ENCODE assay signal across 2 cellular contexts in genomic region chr4:125368684-125369083, GRCh38.
TF ChIP-seq lines count a peak whose summit lies in the region.

No MANE protein-coding gene starts in this region.

TF ChIP-seq in liver, 16 proteins besides CTCF, POLR2A, EP300 and RAD21 (continued from another document):
- no peak for TF ChIP-seq TAF1 (conservative IDR thresholded peaks at IDR 0.05)
- TF ChIP-seq RXRA (IDR thresholded peaks at IDR 0.05), result no peak
- TF ChIP-seq FOXA1 (IDR thresholded peaks at IDR 0.05), result no peak
- no peak for TF ChIP-seq ATF3 (IDR thresholded peaks at IDR 0.05)
- TF ChIP-seq MAX (IDR thresholded peaks at IDR 0.05), result no peak
- no peak for TF ChIP-seq GABPA (IDR thresholded peaks at IDR 0.05 in 1 of 2, conservative IDR thresholded peaks at IDR 0.05 in 1 of 2)
- no peak for TF ChIP-seq REST (IDR thresholded peaks at IDR 0.05)
- no peak for TF ChIP-seq EGR1 (IDR thresholded peaks at IDR 0.05; ENCODE audit: low read depth in 2 of 2)
- TF ChIP-seq ZBTB33 (IDR thresholded peaks at IDR 0.05), result no peak
- TF ChIP-seq HNF4G (IDR thresholded peaks at IDR 0.05), result no peak
- TF ChIP-seq YY1 (IDR thresholded peaks at IDR 0.05), result no peak
- no peak for TF ChIP-seq JUND (IDR thresholded peaks at IDR 0.05)

TF ChIP-seq in HepG2, 621 proteins besides CTCF, POLR2A, EP300 and RAD21 (continued from another document):
- no peak for TF ChIP-seq MED13 (CRISPR knock-in tag; IDR thresholded peaks at IDR 0.05)
- no peak for TF ChIP-seq ZNF18 (CRISPR knock-in tag; IDR thresholded peaks at IDR 0.05; ENCODE audit: insufficient replicate concordance)
- no peak for TF ChIP-seq CSRNP2 (CRISPR knock-in tag; conservative IDR thresholded peaks at IDR 0.05; ENCODE audit: low read depth)
- TF ChIP-seq HMGXB3 (CRISPR knock-in tag; IDR thresholded peaks at IDR 0.05; ENCODE audit: borderline replicate concordance), result no peak
- TF ChIP-seq FOXK1 (CRISPR knock-in tag; IDR thresholded peaks at IDR 0.05; ENCODE audit: borderline replicate concordance, low read depth), result no peak
- no peak for TF ChIP-seq NONO (IDR thresholded peaks at IDR 0.05)
- no peak for TF ChIP-seq NONO (CRISPR knock-in tag; conservative IDR thresholded peaks at IDR 0.05)
- no peak for TF ChIP-seq ZNF761 (CRISPR knock-in tag; conservative IDR thresholded peaks at IDR 0.05)
- no peak for TF ChIP-seq GPBP1L1 (CRISPR knock-in tag; IDR thresholded peaks at IDR 0.05)
- TF ChIP-seq USF2 (IDR thresholded peaks at IDR 0.05; ENCODE audit: low read depth, low read length), result no peak
- TF ChIP-seq USF2 (CRISPR knock-in tag; IDR thresholded peaks at IDR 0.05; ENCODE audit: borderline replicate concordance), result no peak
- TF ChIP-seq ZNF142 (CRISPR knock-in tag; IDR thresholded peaks at IDR 0.05), result no peak
- TF ChIP-seq HINFP (CRISPR knock-in tag; IDR thresholded peaks at IDR 0.05; ENCODE audit: low read depth), result no peak
- TF ChIP-seq ATF2 (CRISPR knock-in tag; IDR thresholded peaks at IDR 0.05), result no peak
- no peak for TF ChIP-seq ZBTB25 (CRISPR knock-in tag; IDR thresholded peaks at IDR 0.05)
- TF ChIP-seq NR3C1 (CRISPR knock-in tag; IDR thresholded peaks at IDR 0.05), result no peak
- TF ChIP-seq ZNF280D (CRISPR knock-in tag; IDR thresholded peaks at IDR 0.05), result no peak
TF ChIP-seq in HepG2: peak in this region for 0.
